In genomic region chr6:140609956-140610355, GRCh38 we compare ENCODE assay signal across 35 cellular contexts.
A peak's percentile ranks its signal among the peaks of the same experiment; 100 is the strongest.
DNase-seq lines count a peak whose midpoint lies in the region; FAIRE-seq and TF ChIP-seq lines count a peak whose summit lies in the region.
"Had no signal": no experiment of that assay in that cellular context is flagged by ENCODE, and none has a peak within 500 bp of the region (broad histone marks: within the 10 kb centered on the region; RNA-seq: fewer than 3 reads in every experiment).

No MANE protein-coding gene starts in this region.

- H3K27ac Mint-ChIP-seq in astrocyte (ENCODE audit: unreplicated experiment) (peak overlapping the region; percentile 8), osteocyte (ENCODE audit: unreplicated experiment) (no peak overlapping the region)
- H3K27ac Mint-ChIP-seq: activated CD4-positive, alpha-beta T cell treated with anti-CD3 and anti-CD28 coated beads for 36 hours; activated CD8-positive, alpha-beta T cell treated with anti-CD3 and anti-CD28 coated beads for 36 hours; activated naive CD4-positive, alpha-beta T cell treated with anti-CD3 and anti-CD28 coated beads for 36 hours; activated T-helper 1 cell treated with anti-CD3 and anti-CD28 coated beads, Interleukin-12 subunit alpha, Interleukin-12 subunit beta, Interleukin-2, Interleukin-4 antibody, amounts not matched to agents 30 ng/mL and 10 ng/mL and 1 ng/mL, durations not matched to agents 14 hours and 24 hours and 36 hours; naive B cell had no signal

- DNase-seq in HAP-1 (ENCODE audit: low spot score in 2 of 2) (peak; percentile 64 to 81), astrocyte (ENCODE audit: low read depth) (no peak), fibroblast of the aortic adventitia (ENCODE audit: low read depth) (peak; percentile 47), sigmoid colon (no peak), H7 (no peak), activated gamma-delta T cell treated with Interleukin-2 at 50 U/mL for 16 hours (no peak), osteocyte (ENCODE audit: extremely low spot score, unreplicated experiment) (no peak)
- DNase-seq: activated CD4-positive, alpha-beta T cell treated with anti-CD3 and anti-CD28 coated beads for 36 hours; activated CD8-positive, alpha-beta memory T cell treated with anti-CD3 and anti-CD28 coated beads, Interleukin-2, amount 50 U/mL, for 48 hours; activated CD8-positive, alpha-beta T cell treated with anti-CD3 and anti-CD28 coated beads for 36 hours; activated naive CD4-positive, alpha-beta T cell treated with anti-CD3 and anti-CD28 coated beads for 36 hours; adrenal gland; C1 segment of cervical spinal cord; COR-L47; DMS53; effector CD8-positive, alpha-beta T cell; foreskin keratinocyte; heart left ventricle; kidney; midbrain; naive B cell; NCI-H1417; NCI-H2029; NCI-H526; NK-92 treated with Interleukin-12 subunit alpha and Interleukin-12 subunit beta, amount 100 ng/mL, for 24 hours; PC-9; small intestine; stimulated activated naive CD4-positive, alpha-beta T cell; upper lobe of right lung had no signal

- no peak for TF ChIP-seq EP300 in sigmoid colon (IDR thresholded peaks at IDR 0.05)

- TF ChIP-seq POLR2A in sigmoid colon (IDR thresholded peaks at IDR 0.05) = no peak

- no peaks in the 10 kb centered on the region for H3K27me3 Mint-ChIP-seq in astrocyte (ENCODE audit: low read depth, unreplicated experiment)
- H3K27me3 Mint-ChIP-seq in osteocyte (ENCODE audit: unreplicated experiment) = no peaks in the 10 kb centered on the region
- H3K27me3 Mint-ChIP-seq: activated CD4-positive, alpha-beta T cell treated with anti-CD3 and anti-CD28 coated beads for 36 hours; activated CD8-positive, alpha-beta T cell treated with anti-CD3 and anti-CD28 coated beads for 36 hours; naive B cell had no signal

- H2AFZ ChIP-seq in astrocyte (ENCODE audit: low read depth, low read length) (peak overlapping the region; percentile 30), parathyroid adenoma (peak overlapping the region; percentile 48)
- H2AFZ ChIP-seq: PC-9 had no signal

- H3K4me3 Mint-ChIP-seq in astrocyte (ENCODE audit: unreplicated experiment) (no peak overlapping the region), osteocyte (ENCODE audit: unreplicated experiment) (no peak overlapping the region)
- H3K4me3 Mint-ChIP-seq: activated CD4-positive, alpha-beta T cell treated with anti-CD3 and anti-CD28 coated beads for 36 hours; activated CD8-positive, alpha-beta T cell treated with anti-CD3 and anti-CD28 coated beads for 36 hours; activated naive CD4-positive, alpha-beta T cell treated with anti-CD3 and anti-CD28 coated beads for 36 hours; activated T-helper 1 cell treated with anti-CD3 and anti-CD28 coated beads, Interleukin-12 subunit alpha, Interleukin-12 subunit beta, Interleukin-2, Interleukin-4 antibody, amounts not matched to agents 30 ng/mL and 10 ng/mL and 1 ng/mL, durations not matched to agents 14 hours and 24 hours and 36 hours; naive B cell had no signal

- H3K9ac ChIP-seq in astrocyte (ENCODE audit: low read length) (no peak overlapping the region), parathyroid adenoma (no peak overlapping the region)
- H3K9ac ChIP-seq: KMS-11 had no signal

- WGBS in sigmoid colon, 2 donors = 73 to 81% methylated on average over 2 of the region's 2 CpGs

- no peaks in the 10 kb centered on the region for H3K9me3 ChIP-seq in HAP-1
- no peaks in the 10 kb centered on the region for H3K9me3 ChIP-seq in astrocyte (ENCODE audit: insufficient read depth, low read depth, low read length)
- no peaks in the 10 kb centered on the region for H3K9me3 ChIP-seq in parathyroid adenoma (ENCODE audit: control insufficient read depth, low read length)
- no peaks in the 10 kb centered on the region for H3K9me3 ChIP-seq in sigmoid colon
- H3K9me3 ChIP-seq: adrenal gland, heart left ventricle, upper lobe of right lung had no signal

- in situ Hi-C loops in HAP-1 (cut with MboI; ENCODE audit: low sequenced_read_pairs) = no loop called here

- FAIRE-seq in astrocyte (lab: Jason Lieb, UNC) = peak; percentile 37
- FAIRE-seq: bronchial epithelial cell, colon, kidney, small intestine had no signal

- H3K36me3 Mint-ChIP-seq in astrocyte (ENCODE audit: low read depth, unreplicated experiment) = no peaks in the 10 kb centered on the region
- H3K36me3 Mint-ChIP-seq in osteocyte (ENCODE audit: unreplicated experiment) = no peaks in the 10 kb centered on the region
- H3K36me3 Mint-ChIP-seq: naive B cell had no signal

- H3K9me3 Mint-ChIP-seq in astrocyte (ENCODE audit: unreplicated experiment) (no peaks in the 10 kb centered on the region), osteocyte (ENCODE audit: unreplicated experiment) (no peaks in the 10 kb centered on the region)
- H3K9me3 Mint-ChIP-seq: activated CD8-positive, alpha-beta T cell treated with anti-CD3 and anti-CD28 coated beads for 36 hours; activated naive CD4-positive, alpha-beta T cell treated with anti-CD3 and anti-CD28 coated beads for 36 hours; activated T-helper 1 cell treated with anti-CD3 and anti-CD28 coated beads, Interleukin-12 subunit alpha, Interleukin-12 subunit beta, Interleukin-2, Interleukin-4 antibody, amounts not matched to agents 30 ng/mL and 10 ng/mL and 1 ng/mL, durations not matched to agents 14 hours and 24 hours and 36 hours; naive B cell had no signal

- TF ChIP-seq CTCF in astrocyte (IDR thresholded peaks at IDR 0.05; ENCODE audit: insufficient read depth, low read depth, low read length) (no peak), fibroblast of the aortic adventitia (IDR thresholded peaks at IDR 0.05; ENCODE audit: insufficient read depth, low read length) (no peak), parathyroid adenoma (IDR thresholded peaks at IDR 0.05) (no peak), sigmoid colon (IDR thresholded peaks at IDR 0.05) (no peak), osteocyte (IDR thresholded peaks at IDR 0.05) (no peak)

- no peaks in the 10 kb centered on the region for H3K79me2 ChIP-seq in astrocyte (ENCODE audit: insufficient read depth, low read length)
- no peaks in the 10 kb centered on the region for H3K79me2 ChIP-seq in parathyroid adenoma

- H3K4me3 ChIP-seq in HAP-1 (peak overlapping the region; percentile 16), astrocyte (ENCODE audit: insufficient read depth, low read depth, low read length) (no peak overlapping the region), fibroblast of the aortic adventitia (ENCODE audit: low read depth, low read length) (no peak overlapping the region), parathyroid adenoma (ENCODE audit: low read depth, low read length) (no peak overlapping the region), sigmoid colon (no peak overlapping the region), H7 (ENCODE audit: insufficient read depth, low read depth, low read length) (no peak overlapping the region)
- H3K4me3 ChIP-seq: adrenal gland, heart left ventricle, PC-9, upper lobe of right lung had no signal

- H3K4me1 ChIP-seq in HAP-1 (peaks cover 28% of the 10 kb centered on the region), astrocyte (ENCODE audit: insufficient read depth, low read length) (no peaks in the 10 kb centered on the region), parathyroid adenoma (no peaks in the 10 kb centered on the region), sigmoid colon (peaks cover 0 to 9% (median 0%) of the 10 kb centered on the region in 4 donors)
- H3K4me1 ChIP-seq: adrenal gland, foreskin keratinocyte, upper lobe of right lung had no signal

- no peaks in the 10 kb centered on the region for H3K27me3 ChIP-seq in HAP-1 (ENCODE audit: low read depth)
- H3K27me3 ChIP-seq in astrocyte (ENCODE audit: insufficient read depth, low read length) = no peaks in the 10 kb centered on the region
- no peaks in the 10 kb centered on the region for H3K27me3 ChIP-seq in parathyroid adenoma (ENCODE audit: control insufficient read depth, insufficient read depth, low read length)
- H3K27me3 ChIP-seq in sigmoid colon = no peaks in the 10 kb centered on the region
- H3K27me3 ChIP-seq in H7 (ENCODE audit: control insufficient read depth, insufficient read depth, low read length) = no peaks in the 10 kb centered on the region
- H3K27me3 ChIP-seq: adrenal gland, foreskin keratinocyte, heart left ventricle, upper lobe of right lung had no signal

- no peaks in the 10 kb centered on the region for H4K20me1 ChIP-seq in astrocyte (ENCODE audit: insufficient read depth, low read length)

- H3K36me3 ChIP-seq in HAP-1 (replicated peaks) (no peaks in the 10 kb centered on the region), astrocyte (ENCODE audit: insufficient read depth, low read length) (no peaks in the 10 kb centered on the region), parathyroid adenoma (ENCODE audit: control insufficient read depth, insufficient read depth, low read length) (no peaks in the 10 kb centered on the region), sigmoid colon (no peaks in the 10 kb centered on the region), H7 (replicated peaks; ENCODE audit: control insufficient read depth, insufficient read depth, low read length) (no peaks in the 10 kb centered on the region)
- H3K36me3 ChIP-seq: adrenal gland, heart left ventricle, upper lobe of right lung had no signal

- intact Hi-C loops in sigmoid colon (cut with DNase I) = no loop called here

- H3K27ac ChIP-seq in astrocyte (ENCODE audit: low read depth, low read length) = no peak overlapping the region
- no peak overlapping the region for H3K27ac ChIP-seq in parathyroid adenoma
- H3K27ac ChIP-seq in sigmoid colon = no peak overlapping the region
- H3K27ac ChIP-seq: adrenal gland, epithelial cell of prostate, foreskin keratinocyte, heart left ventricle, KMS-11, PC-9, upper lobe of right lung had no signal

- H3K4me1 Mint-ChIP-seq in astrocyte (ENCODE audit: low read depth, unreplicated experiment) (peaks cover 2% of the 10 kb centered on the region), osteocyte (ENCODE audit: unreplicated experiment) (no peaks in the 10 kb centered on the region)
- H3K4me1 Mint-ChIP-seq: activated CD4-positive, alpha-beta T cell treated with anti-CD3 and anti-CD28 coated beads for 36 hours; naive B cell had no signal

- H3K4me2 ChIP-seq in astrocyte (ENCODE audit: low read length) (no peak overlapping the region), parathyroid adenoma (ENCODE audit: low read length) (no peak overlapping the region)
- H3K4me2 ChIP-seq: KMS-11, PC-9 had no signal

Comparison
In these comparisons a context has a peak if more than half of its experiments do, and no peak if none do; other contexts are left out.
1. DNase-seq: peak in HAP-1 (2 of 2) and fibroblast of the aortic adventitia (single experiment); none in astrocyte (single experiment), sigmoid colon (single experiment), H7 (single experiment), activated gamma-delta T cell treated with Interleukin-2 at 50 U/mL for 16 hours (single experiment) and osteocyte (single experiment).